20 cellular contexts compared by ENCODE assay signal in the genomic region with DNA sequence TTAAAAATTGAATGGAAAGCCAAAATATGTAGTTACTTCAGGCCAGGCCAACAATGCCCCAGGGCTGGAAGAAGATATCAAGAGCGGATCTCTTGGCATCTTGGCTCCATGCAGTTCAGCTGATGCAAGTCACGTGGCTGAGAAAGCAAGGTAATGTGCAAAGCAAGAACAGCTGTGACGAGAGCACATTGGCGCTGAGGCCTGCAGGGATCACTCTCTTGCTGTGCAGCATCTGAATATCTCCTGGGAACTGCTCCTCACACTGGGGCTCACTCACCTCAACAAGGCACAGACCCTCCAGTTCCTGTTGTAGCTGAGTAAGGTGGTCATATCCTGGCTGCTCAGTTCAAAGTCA. TPM values are rescaled to one million over a fixed set of nuclear protein-coding genes. Genes with fewer than 3 reads are reported as not detected.
DNase-seq lines count a peak whose midpoint lies in the region; ATAC-seq and TF ChIP-seq lines count a peak whose summit lies in the region.
"Had no signal": no experiment of that assay in that cellular context is flagged by ENCODE, and none has a peak within 500 bp of the region (broad histone marks: within the 10 kb centered on the region; RNA-seq: fewer than 3 reads in every experiment).

No MANE protein-coding gene starts in this region.

- peaks cover 31% of the 10 kb centered on the region for H3K4me1 Mint-ChIP-seq in MCF 10A (ENCODE audit: insufficient read depth, unreplicated experiment)
- no peaks in the 10 kb centered on the region for H3K4me1 Mint-ChIP-seq in stimulated activated effector memory CD8-positive, alpha-beta T cell treated with anti-CD3 and anti-CD28 coated beads, Interleukin-12 subunit alpha, Interleukin-12 subunit beta, amount 100 ng/mL, for 72 hours
- H3K4me1 Mint-ChIP-seq in stimulated activated memory B cell treated with anti-CD40 and anti-IgM and Interleukin-4, amounts not matched to agents 10 μg/mL and 1 μg/mL and 100 μg/mL, for 72 hours, result no peaks in the 10 kb centered on the region

- peaks cover 75% of the 10 kb centered on the region for H3K36me3 Mint-ChIP-seq in MCF 10A (ENCODE audit: insufficient read depth, unreplicated experiment)
- H3K36me3 Mint-ChIP-seq in stimulated activated effector memory CD8-positive, alpha-beta T cell treated with anti-CD3 and anti-CD28 coated beads, Interleukin-12 subunit alpha, Interleukin-12 subunit beta, amount 100 ng/mL, for 72 hours, result peaks cover 87% of the 10 kb centered on the region
- peaks cover 93% of the 10 kb centered on the region for H3K36me3 Mint-ChIP-seq in stimulated activated memory B cell treated with anti-CD40 and anti-IgM and Interleukin-4, amounts not matched to agents 10 μg/mL and 1 μg/mL and 100 μg/mL, for 72 hours

- TF ChIP-seq POLR2A in adrenal gland (IDR thresholded peaks at IDR 0.05), result no peak

- H3K9me3 Mint-ChIP-seq in MCF 10A (ENCODE audit: unreplicated experiment), result no peaks in the 10 kb centered on the region
- H3K9me3 Mint-ChIP-seq in stimulated activated effector memory CD8-positive, alpha-beta T cell treated with anti-CD3 and anti-CD28 coated beads, Interleukin-12 subunit alpha, Interleukin-12 subunit beta, amount 100 ng/mL, for 72 hours, result no peaks in the 10 kb centered on the region
- H3K9me3 Mint-ChIP-seq in stimulated activated memory B cell treated with anti-CD40 and anti-IgM and Interleukin-4, amounts not matched to agents 10 μg/mL and 1 μg/mL and 100 μg/mL, for 72 hours, result no peaks in the 10 kb centered on the region
- H3K9me3 Mint-ChIP-seq: CD8-positive, alpha-beta T cell had no signal

- H3K4me2 ChIP-seq in mammary epithelial cell (ENCODE audit: insufficient read depth, low read depth, low read length), result no peak overlapping the region
- H3K4me2 ChIP-seq: BLaER1 had no signal

- H3K27me3 ChIP-seq in mammary epithelial cell (ENCODE audit: insufficient read depth, low read length) (no peaks in the 10 kb centered on the region), adrenal gland (no peaks in the 10 kb centered on the region), skeletal muscle tissue (ENCODE audit: control insufficient read depth in 3 of 3, insufficient read depth in 3 of 3, low read length in 3 of 3) (no peaks in the 10 kb centered on the region)
- H3K27me3 ChIP-seq: BLaER1 had no signal

- peaks cover 33% of the 10 kb centered on the region for H3K36me3 ChIP-seq in mammary epithelial cell (ENCODE audit: insufficient read depth, low read length)
- H3K36me3 ChIP-seq in adrenal gland (replicated peaks in 1 of 2), result peaks cover 0 to 96% of the 10 kb centered on the region in 2 donors
- peaks cover 64 to 90% (median 85%) of the 10 kb centered on the region in 3 donors for H3K36me3 ChIP-seq in skeletal muscle tissue (ENCODE audit: control insufficient read depth in 3 of 3, insufficient read depth in 3 of 3, low read length in 3 of 3)

- POLR2A ChIA-PET in MCF 10A (lab: Yijun Ruan, JAX), result interaction anchor here (1.5 to 6.3 kb wide), 2 partner anchors 9 to 13 kb away, joined by 6 to 46 read pairs; a partner anchor contains a TSS

- dilution Hi-C loops in mammary epithelial cell (cut with HindIII; ENCODE audit: low sequenced_read_pairs), result loop anchor here (25.0 kb wide), 1 partner anchor 167 kb away; no protein-coding TSS in a partner anchor

- WGBS in mammary epithelial cell (ENCODE audit: low coverage, missing lambda C conversion rate), result 72% methylated on average over 4 of the region's 4 CpGs
- WGBS in adrenal gland, 4 donors, result 65 to 90% (median 79%) methylated on average over 4 of the region's 4 CpGs

- DNase-seq in mammary epithelial cell (no peak), MCF 10A (ENCODE audit: unreplicated experiment) (no peak), adrenal gland (peak in 3 of 7 donors; percentile 26 to 87 (median 54)), fibroblast of gingiva (ENCODE audit: low read depth) (peak; percentile 14), cerebellum (ENCODE audit: low spot score) (no peak)
- no peak for DNase-seq in stimulated activated effector memory CD8-positive, alpha-beta T cell treated with anti-CD3 and anti-CD28 coated beads, Interleukin-12 subunit alpha, Interleukin-12 subunit beta, amount 100 ng/mL, for 72 hours (ENCODE audit: low spot score in 2 of 2)
- DNase-seq: Calu3; CD8-positive, alpha-beta T cell; DMS53; EL; NCI-H1417 treated with DMSO at 0.1 percent for 48 hours; NCI-H187 treated with DMSO at 0.1 percent for 48 hours; NCI-H345; NCI-H524 treated with DMSO at 0.1 percent for 48 hours had no signal

- H3K4me1 ChIP-seq in mammary epithelial cell (ENCODE audit: insufficient read depth, low read length) (peaks cover 50% of the 10 kb centered on the region), adrenal gland (replicated peaks in 1 of 2) (peaks cover 15 to 68% of the 10 kb centered on the region in 2 donors), skeletal muscle tissue (ENCODE audit: control insufficient read depth in 3 of 3, insufficient read depth in 3 of 3, low read length in 3 of 3) (peaks cover 22 to 30% (median 25%) of the 10 kb centered on the region in 3 donors)

- H3K4me3 Mint-ChIP-seq in MCF 10A (ENCODE audit: unreplicated experiment), result no peak overlapping the region
- H3K4me3 Mint-ChIP-seq in stimulated activated effector memory CD8-positive, alpha-beta T cell treated with anti-CD3 and anti-CD28 coated beads, Interleukin-12 subunit alpha, Interleukin-12 subunit beta, amount 100 ng/mL, for 72 hours, result no peak overlapping the region
- H3K4me3 Mint-ChIP-seq in stimulated activated memory B cell treated with anti-CD40 and anti-IgM and Interleukin-4, amounts not matched to agents 10 μg/mL and 1 μg/mL and 100 μg/mL, for 72 hours, result no peak overlapping the region
- H3K4me3 Mint-ChIP-seq: CD8-positive, alpha-beta T cell had no signal

- H3K27ac ChIP-seq in mammary epithelial cell (ENCODE audit: insufficient read depth, low read depth, low read length) (peak overlapping the region; percentile 89), adrenal gland (peak overlapping the region in 4 of 5 donors; percentile 13 to 96 (median 71)), skeletal muscle tissue (ENCODE audit: low read depth, low read length) (peak overlapping the region; percentile 48)
- H3K27ac ChIP-seq: BLaER1, SK-N-MC had no signal

- intact Hi-C loops in mammary epithelial cell (cut with micrococcal nuclease), result loop anchor here (2.0 kb wide), 1 partner anchor 68 kb away; no protein-coding TSS in a partner anchor
- intact Hi-C loops in MCF 10A (cut with micrococcal nuclease), result loop anchor here (1.0 kb wide), 2 partner anchors 33 to 68 kb away; no protein-coding TSS in a partner anchor
- intact Hi-C loops in adrenal gland (cut with DNase I), result no loop called here

- TF ChIP-seq CTCF in mammary epithelial cell (conservative IDR thresholded peaks at IDR 0.05 in 1 of 2, IDR thresholded peaks at IDR 0.05 in 1 of 2; ENCODE audit: extremely low read depth in 1 of 2, insufficient read depth in 1 of 2, low read depth in 1 of 2, low read length in 2 of 2) (no peak), MCF 10A (IDR thresholded peaks at IDR 0.05; ENCODE audit: unreplicated experiment) (no peak), adrenal gland (IDR thresholded peaks at IDR 0.05) (no peak)

- CTCF ChIA-PET in mammary epithelial cell (lab: Charles Lee; ENCODE audit: low non-redundant PET), result interaction anchor here (0.6 kb wide), 1 partner anchor 89 kb away, joined by 3 read pairs; no protein-coding TSS in a partner anchor
- CTCF ChIA-PET in MCF 10A (lab: Yijun Ruan, JAX), result interaction anchor here (0.6 to 4.3 kb wide), 14 partner anchors 10 to 948 kb away, joined by 3 to 41 read pairs (median 8); a partner anchor contains a TSS

- no peak for ATAC-seq in stimulated activated effector memory CD8-positive, alpha-beta T cell treated with anti-CD3 and anti-CD28 coated beads, Interleukin-12 subunit alpha, Interleukin-12 subunit beta, amount 100 ng/mL, for 72 hours
- no peak for ATAC-seq in stimulated activated memory B cell treated with anti-CD40 and anti-IgM and Interleukin-4, amounts not matched to agents 10 μg/mL and 1 μg/mL and 100 μg/mL, for 72 hours
- ATAC-seq: CD8-positive, alpha-beta T cell; Panc1 had no signal

- no peaks in the 10 kb centered on the region for H4K20me1 ChIP-seq in mammary epithelial cell (ENCODE audit: insufficient read depth, low read length)
- H4K20me1 ChIP-seq: BLaER1 had no signal

- H3K27me3 Mint-ChIP-seq in MCF 10A (ENCODE audit: insufficient read depth, unreplicated experiment), result no peaks in the 10 kb centered on the region
- no peaks in the 10 kb centered on the region for H3K27me3 Mint-ChIP-seq in stimulated activated memory B cell treated with anti-CD40 and anti-IgM and Interleukin-4, amounts not matched to agents 10 μg/mL and 1 μg/mL and 100 μg/mL, for 72 hours

- no peaks in the 10 kb centered on the region for H3K9me3 ChIP-seq in mammary epithelial cell (replicated peaks; ENCODE audit: insufficient read depth, low read length)
- no peaks in the 10 kb centered on the region for H3K9me3 ChIP-seq in adrenal gland (replicated peaks in 1 of 3)
- no peaks in the 10 kb centered on the region for H3K9me3 ChIP-seq in skeletal muscle tissue (ENCODE audit: control insufficient read depth in 3 of 3, low read length in 3 of 3)
- H3K9me3 ChIP-seq: BLaER1 had no signal

- no peak overlapping the region for H2AFZ ChIP-seq in mammary epithelial cell (ENCODE audit: low read depth, low read length)

- H3K9ac ChIP-seq in mammary epithelial cell (ENCODE audit: insufficient read depth, low read length) (peak overlapping the region; percentile 47), skeletal muscle tissue (ENCODE audit: low read depth in 1 of 3, low read length in 3 of 3) (no peak overlapping the region)
- H3K9ac ChIP-seq: BLaER1 had no signal

- no peak overlapping the region for H3K4me3 ChIP-seq in mammary epithelial cell (replicated peaks in 1 of 3; ENCODE audit: insufficient read depth in 1 of 3, low read depth in 2 of 3, low read length in 3 of 3)
- no peak overlapping the region for H3K4me3 ChIP-seq in adrenal gland
- no peak overlapping the region for H3K4me3 ChIP-seq in skeletal muscle tissue (ENCODE audit: low read length in 3 of 3)
- H3K4me3 ChIP-seq: BLaER1, SK-N-MC had no signal

- BruUV-seq in mammary epithelial cell (replicated peaks; lab: Mats Ljungman, UMichigan) (no TSS peak), MCF 10A (replicated peaks; lab: Mats Ljungman, UMichigan) (no TSS peak)

- no peak overlapping the region for H3K27ac Mint-ChIP-seq in MCF 10A (ENCODE audit: low read depth, unreplicated experiment)
- no peak overlapping the region for H3K27ac Mint-ChIP-seq in stimulated activated effector memory CD8-positive, alpha-beta T cell treated with anti-CD3 and anti-CD28 coated beads, Interleukin-12 subunit alpha, Interleukin-12 subunit beta, amount 100 ng/mL, for 72 hours
- H3K27ac Mint-ChIP-seq in stimulated activated memory B cell treated with anti-CD40 and anti-IgM and Interleukin-4, amounts not matched to agents 10 μg/mL and 1 μg/mL and 100 μg/mL, for 72 hours, result no peak overlapping the region
- H3K27ac Mint-ChIP-seq: CD8-positive, alpha-beta T cell had no signal

- in situ Hi-C loops in mammary epithelial cell (cut with MboI; ENCODE audit: low sequenced_read_pairs in 2 of 2), result loop anchor here in 1 of 2 donors (10.0 kb wide), 1 partner anchor 170 kb away; no protein-coding TSS in a partner anchor

- no peaks in the 10 kb centered on the region for H3K79me2 ChIP-seq in mammary epithelial cell (ENCODE audit: insufficient read depth, low read length)

RNA-seq across cellular contexts. Expression of a gene that starts 14.0 kb away (rescaled TPM):
- total RNA-seq in mammary epithelial cell (100 to 1,000 TPM in 1 of 2 donors, 10 to 100 TPM in 1; 78.9 to 137 TPM), MCF 10A (2022) (115 and 128 TPM in 2 replicates), adrenal gland (1,000 to 10,000 TPM; 1,560 to 4,669 (median 4,059) TPM), skeletal muscle tissue (49.1 TPM), cerebellum (35.7 TPM)
- polyA plus RNA-seq in mammary epithelial cell (286 TPM), adrenal gland (1,000 to 10,000 TPM; 1,140 to 3,530 (median 1,408) TPM)
- polyA minus RNA-seq in mammary epithelial cell, result 117 TPM
- total RNA-seq: HT-29 had no signal

Comparison
In these comparisons a context has a peak if more than half of its experiments do, and no peak if none do; other contexts are left out.
1. RNA of a gene that starts 14.0 kb away (total RNA-seq): 1,560 to 4,669 TPM in adrenal gland; 78.9 to 137 TPM in mammary epithelial cell, 115 to 128 TPM in MCF 10A, 49.1 TPM in skeletal muscle tissue (single experiment) and 35.7 TPM in cerebellum (single experiment); every median in the first group is over 10 times any median in the second.
2. intact Hi-C loops: an anchor here in mammary epithelial cell (2.0 kb wide) and MCF 10A (1.0 kb wide); none called in adrenal gland.
3. Peak in every context shown above with its lines, with median percentiles within 50 percentile points of each other: H3K27ac ChIP-seq.